Comparison of ENCODE assay signal across 2 cellular contexts in the genomic region with DNA sequence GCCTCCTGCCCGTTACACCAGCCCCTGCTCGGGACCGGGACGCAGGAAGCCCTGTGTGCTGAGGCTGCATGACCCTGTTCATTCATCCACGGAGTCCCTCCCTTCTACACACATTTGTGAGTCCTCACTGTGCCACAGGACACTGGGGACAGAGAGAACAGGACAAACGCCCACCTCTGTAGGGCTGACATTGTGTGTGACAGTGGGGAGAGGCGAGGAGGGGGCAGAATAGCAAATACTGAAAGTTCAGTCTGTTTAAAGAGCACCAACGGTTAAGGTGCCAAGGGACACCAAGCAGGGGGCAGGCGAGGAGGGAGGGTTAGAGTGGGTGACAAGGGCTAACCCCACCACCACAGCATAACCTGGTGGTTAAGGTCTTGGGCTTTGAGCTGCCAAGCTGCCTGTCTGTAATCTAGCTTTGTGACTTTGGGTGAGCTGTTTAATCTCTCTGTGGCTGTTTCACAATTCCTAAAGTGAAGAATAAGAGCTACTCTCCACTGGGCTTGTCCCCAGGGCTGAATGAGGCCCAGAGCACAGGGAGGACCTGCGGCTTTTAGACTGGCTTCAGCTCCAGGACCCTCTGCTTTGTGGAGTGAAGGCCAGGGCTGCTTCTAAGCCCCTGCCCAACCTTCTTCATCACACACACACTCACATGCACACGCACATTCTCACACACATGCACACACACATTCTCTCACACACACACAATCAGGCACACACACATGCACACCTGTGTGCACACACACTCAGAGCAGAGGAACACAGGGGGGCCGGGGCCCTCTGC.
TF ChIP-seq lines count a peak whose summit lies in the region.

No MANE protein-coding gene starts in this region.

TF ChIP-seq in IMR-90, 13 proteins besides CTCF, POLR2A, EP300 and RAD21:
- TF ChIP-seq MXI1 (IDR thresholded peaks at IDR 0.05; ENCODE audit: borderline replicate concordance, low read depth, low read length) (no peak), FOS (IDR thresholded peaks at IDR 0.05; ENCODE audit: low read depth, low read length) (no peak), MAFK (IDR thresholded peaks at IDR 0.05; ENCODE audit: low read depth, low read length) (no peak), ELK1 (IDR thresholded peaks at IDR 0.05; ENCODE audit: borderline replicate concordance, low read depth, low read length) (no peak), RCOR1 (IDR thresholded peaks at IDR 0.05; ENCODE audit: insufficient replicate concordance, low read length) (no peak), RFX5 (IDR thresholded peaks at IDR 0.05; ENCODE audit: low read depth, low read length) (no peak), NFE2L2 (IDR thresholded peaks at IDR 0.05; ENCODE audit: low read depth, low read length) (no peak), CEBPB (IDR thresholded peaks at IDR 0.05; ENCODE audit: low read depth, low read length) (no peak), SMC3 (IDR thresholded peaks at IDR 0.05; ENCODE audit: low read depth, low read length) (no peak), USF2 (IDR thresholded peaks at IDR 0.05; ENCODE audit: low read depth, low read length) (no peak), BHLHE40 (IDR thresholded peaks at IDR 0.05; ENCODE audit: low read depth, low read length) (no peak), CHD1 (IDR thresholded peaks at IDR 0.05; ENCODE audit: low read depth, low read length) (no peak), MAZ (IDR thresholded peaks at IDR 0.05; ENCODE audit: borderline replicate concordance, low read depth, low read length) (no peak)

TF ChIP-seq in neural cell, 6 proteins besides CTCF, POLR2A, EP300 and RAD21 (continued from another document):
- TF ChIP-seq MXI1 (conservative IDR thresholded peaks at IDR 0.05; ENCODE audit: poor library complexity, severe bottlenecking) = no peak
- no peak for TF ChIP-seq EZH2 (IDR thresholded peaks at IDR 0.05; ENCODE audit: borderline replicate concordance, insufficient read depth, low read length, poor library complexity, severe bottlenecking)
- no peak for TF ChIP-seq POLR2AphosphoS5 (IDR thresholded peaks at IDR 0.05)
- TF ChIP-seq SMC3 (conservative IDR thresholded peaks at IDR 0.05; ENCODE audit: poor library complexity) = no peak
- TF ChIP-seq REST (IDR thresholded peaks at IDR 0.05; ENCODE audit: borderline replicate concordance) = no peak
